ENCODE assay signal across 16 cellular contexts in genomic region chr15:30924353-30924752, GRCh38. TPM values are rescaled to one million over a fixed set of nuclear protein-coding genes. Genes with fewer than 3 reads are reported as not detected.
A peak's percentile ranks its signal among the peaks of the same experiment; 100 is the strongest.
DNase-seq lines count a peak whose midpoint lies in the region; ATAC-seq and TF ChIP-seq lines count a peak whose summit lies in the region.
"Had no signal": no experiment of that assay in that cellular context is flagged by ENCODE, and none has a peak within 500 bp of the region (broad histone marks: within the 10 kb centered on the region; RNA-seq: fewer than 3 reads in every experiment).

No MANE protein-coding gene starts in this region.

- TF ChIP-seq CTCF in fibroblast of villous mesenchyme (IDR thresholded peaks at IDR 0.05; ENCODE audit: insufficient read depth, low read depth, low read length), result no peak

- no peaks in the 10 kb centered on the region for H3K4me1 Mint-ChIP-seq in activated CD4-positive, alpha-beta T cell treated with anti-CD3 and anti-CD28 coated beads, Interleukin-2, amount 10 ng/mL, durations not matched to agents 24 days and 14 days

- no peaks in the 10 kb centered on the region for H3K9me3 Mint-ChIP-seq in activated CD4-positive, alpha-beta T cell treated with anti-CD3 and anti-CD28 coated beads, Interleukin-2, amount 10 ng/mL, durations not matched to agents 24 days and 14 days
- H3K9me3 Mint-ChIP-seq: naive B cell had no signal

- intact Hi-C loops in activated CD4-positive, alpha-beta T cell treated with anti-CD3 and anti-CD28 coated beads, Interleukin-2, amount 10 ng/mL, durations not matched to agents 24 days and 14 days (cut with micrococcal nuclease), result no loop called here

- H3K27ac Mint-ChIP-seq in activated CD4-positive, alpha-beta T cell treated with anti-CD3 and anti-CD28 coated beads, Interleukin-2, amount 10 ng/mL, durations not matched to agents 24 days and 14 days, result no peak overlapping the region

- peaks cover 46% of the 10 kb centered on the region for H3K36me3 Mint-ChIP-seq in activated CD4-positive, alpha-beta T cell treated with anti-CD3 and anti-CD28 coated beads, Interleukin-2, amount 10 ng/mL, durations not matched to agents 24 days and 14 days (ENCODE audit: low read depth)

- H3K4me3 ChIP-seq in fibroblast of villous mesenchyme (ENCODE audit: low read depth, low read length), result no peak overlapping the region
- H3K4me3 ChIP-seq: cardiac muscle cell, thoracic aorta had no signal

- H3K27ac ChIP-seq in substantia nigra (ENCODE audit: low read depth, low read length, poor library complexity, severe bottlenecking), result peak overlapping the region; percentile 99
- H3K27ac ChIP-seq: cardiac muscle cell, thoracic aorta had no signal

- no peaks in the 10 kb centered on the region for H3K27me3 Mint-ChIP-seq in activated CD4-positive, alpha-beta T cell treated with anti-CD3 and anti-CD28 coated beads, Interleukin-2, amount 10 ng/mL, durations not matched to agents 24 days and 14 days
- H3K27me3 Mint-ChIP-seq: naive B cell had no signal

- ATAC-seq in HG02588 (IDR thresholded peaks at IDR 0.05; ENCODE audit: unreplicated experiment), result no peak

- no peak overlapping the region for H3K4me3 Mint-ChIP-seq in activated CD4-positive, alpha-beta T cell treated with anti-CD3 and anti-CD28 coated beads, Interleukin-2, amount 10 ng/mL, durations not matched to agents 24 days and 14 days
- H3K4me3 Mint-ChIP-seq: naive B cell had no signal

- DNase-seq in GM03348 (ENCODE audit: low spot score), result peak; percentile 28
- peak; percentile 69 for DNase-seq in amniotic epithelial cell (ENCODE audit: low read depth)
- peak; percentile 71 for DNase-seq in fibroblast of villous mesenchyme (ENCODE audit: low read depth)
- DNase-seq in substantia nigra (lab: John Stamatoyannopoulos, UW), result no peak
- no peak for DNase-seq in activated CD4-positive, alpha-beta T cell treated with anti-CD3 and anti-CD28 coated beads, Interleukin-2, amount 10 ng/mL, durations not matched to agents 24 days and 14 days
- no peak for DNase-seq in NAMALWA (ENCODE audit: low spot score)
- DNase-seq: activated gamma-delta T cell, head of caudate nucleus, Karpas-422, naive B cell, NCI-H1694, NCI-H524, SK-N-SH had no signal

RNA-seq across cellular contexts. Expression of gene FAN1, which starts 20.6 kb away (rescaled TPM):
- total RNA-seq in fibroblast of villous mesenchyme, result 12.9 and 19.9 TPM in 2 replicates
- total RNA-seq in activated CD4-positive, alpha-beta T cell treated with anti-CD3 and anti-CD28 coated beads, Interleukin-2, amount 10 ng/mL, durations not matched to agents 24 days and 14 days, result 29.4 and 31.2 TPM in 2 replicates

Comparison
In these comparisons a context has a peak if more than half of its experiments do, and no peak if none do; other contexts are left out.
1. DNase-seq: peak in GM03348 (single experiment), amniotic epithelial cell (single experiment) and fibroblast of villous mesenchyme (single experiment); none in substantia nigra (0 of 49), activated CD4-positive, alpha-beta T cell treated with anti-CD3 and anti-CD28 coated beads, Interleukin-2, amount 10 ng/mL, durations not matched to agents 24 days and 14 days (single experiment) and NAMALWA (single experiment).